ENCODE assay signal across 10 cellular contexts in genomic region chr9:64773491-64773931, GRCh38.
DNase-seq lines count a peak whose midpoint lies in the region; ATAC-seq lines count a peak whose summit lies in the region.
"Had no signal": no experiment of that assay in that cellular context is flagged by ENCODE, and none has a peak within 500 bp of the region (broad histone marks: within the 10 kb centered on the region; RNA-seq: fewer than 3 reads in every experiment).

No MANE protein-coding gene starts in this region.

- H3K36me3 Mint-ChIP-seq in activated CD8-positive, alpha-beta memory T cell treated with anti-CD3 and anti-CD28 coated beads, Interleukin-2, amount 10 ng/mL, durations not matched to agents 7 days and 5 days: no peaks in the 10 kb centered on the region
- H3K36me3 Mint-ChIP-seq in activated T-helper 2 cell treated with anti-CD3 and anti-CD28 coated beads, Interferon-gamma antibody, Interleukin-2, Interleukin-4, amounts not matched to agents 10 μg/mL and 5 μg/mL and 100 μg/mL, durations not matched to agents 14 hours and 24 hours and 36 hours (ENCODE audit: low read depth): no peaks in the 10 kb centered on the region

- peak; percentile 55 for DNase-seq in activated CD8-positive, alpha-beta memory T cell treated with anti-CD3 and anti-CD28 coated beads for 24 hours
- DNase-seq in activated CD8-positive, alpha-beta memory T cell treated with anti-CD3 and anti-CD28 coated beads, Interleukin-2, amount 10 ng/mL, durations not matched to agents 7 days and 5 days: no peak
- DNase-seq in adipocyte (ENCODE audit: low read depth): peak; percentile 2
- DNase-seq in iPS-NIHi7 (ENCODE audit: extremely low spot score): peak; percentile 7
- no peak for DNase-seq in DMS79 treated with DMSO at 0.1 percent for 48 hours (lab: John Stamatoyannopoulos, UW)
- DNase-seq in activated T-helper 2 cell treated with anti-CD3 and anti-CD28 coated beads, Interferon-gamma antibody, Interleukin-2, Interleukin-4, amounts not matched to agents 10 μg/mL and 5 μg/mL and 100 μg/mL, durations not matched to agents 14 hours and 24 hours and 36 hours (ENCODE audit: low spot score): no peak
- DNase-seq in GM19240 (ENCODE audit: insufficient read length, low spot score): no peak
- DNase-seq: PC-3 had no signal

- CTCF ChIA-PET in activated CD8-positive, alpha-beta memory T cell treated with anti-CD3 and anti-CD28 coated beads, Interleukin-2, amount 10 ng/mL, durations not matched to agents 7 days and 5 days (lab: Charles Lee): no interaction called here

- H3K4me3 ChIP-seq in adipocyte (ENCODE audit: low read length) (no peak overlapping the region), thymus (ENCODE audit: low read length) (peak overlapping the region; percentile 21)

- H3K4me1 ChIP-seq in adipocyte (ENCODE audit: control insufficient read depth, insufficient read depth, low read length): no peaks in the 10 kb centered on the region
- no peaks in the 10 kb centered on the region for H3K4me1 ChIP-seq in thymus (ENCODE audit: control insufficient read depth, insufficient read depth, low read length)

- H3K9ac ChIP-seq in adipocyte (ENCODE audit: low read length): no peak overlapping the region

- H3K9me3 Mint-ChIP-seq in activated CD8-positive, alpha-beta memory T cell treated with anti-CD3 and anti-CD28 coated beads, Interleukin-2, amount 10 ng/mL, durations not matched to agents 7 days and 5 days (ENCODE audit: low read depth): no peaks in the 10 kb centered on the region
- no peaks in the 10 kb centered on the region for H3K9me3 Mint-ChIP-seq in activated T-helper 2 cell treated with anti-CD3 and anti-CD28 coated beads, Interferon-gamma antibody, Interleukin-2, Interleukin-4, amounts not matched to agents 10 μg/mL and 5 μg/mL and 100 μg/mL, durations not matched to agents 14 hours and 24 hours and 36 hours
- H3K9me3 Mint-ChIP-seq: activated T-helper 17 cell treated with anti-CD3 and anti-CD28 coated beads, Interleukin-2, amount 50 U/mL, for 72 hours had no signal

- H3K27me3 ChIP-seq in adipocyte (replicated peaks; ENCODE audit: control insufficient read depth, insufficient read depth, low read length) (no peaks in the 10 kb centered on the region), thymus (ENCODE audit: control insufficient read depth, insufficient read depth) (no peaks in the 10 kb centered on the region)

- H3K27me3 Mint-ChIP-seq in activated CD8-positive, alpha-beta memory T cell treated with anti-CD3 and anti-CD28 coated beads, Interleukin-2, amount 10 ng/mL, durations not matched to agents 7 days and 5 days: peaks cover 9% of the 10 kb centered on the region
- peaks cover 4% of the 10 kb centered on the region for H3K27me3 Mint-ChIP-seq in activated T-helper 2 cell treated with anti-CD3 and anti-CD28 coated beads, Interferon-gamma antibody, Interleukin-2, Interleukin-4, amounts not matched to agents 10 μg/mL and 5 μg/mL and 100 μg/mL, durations not matched to agents 14 hours and 24 hours and 36 hours (ENCODE audit: low read depth)

- 2% methylated on average over 52 of the region's 59 CpGs for WGBS in thymus

- H3K27ac ChIP-seq in thymus (ENCODE audit: low read depth): no peak overlapping the region

- intact Hi-C loops in activated T-helper 2 cell treated with anti-CD3 and anti-CD28 coated beads, Interferon-gamma antibody, Interleukin-2, Interleukin-4, amounts not matched to agents 10 μg/mL and 5 μg/mL and 100 μg/mL, durations not matched to agents 14 hours and 24 hours and 36 hours (cut with micrococcal nuclease): no loop called here

- H3K9me3 ChIP-seq in adipocyte (ENCODE audit: control insufficient read depth, low read length) (no peaks in the 10 kb centered on the region), thymus (ENCODE audit: control insufficient read depth) (no peaks in the 10 kb centered on the region)

- H3K27ac Mint-ChIP-seq in activated CD8-positive, alpha-beta memory T cell treated with anti-CD3 and anti-CD28 coated beads, Interleukin-2, amount 10 ng/mL, durations not matched to agents 7 days and 5 days: no peak overlapping the region
- no peak overlapping the region for H3K27ac Mint-ChIP-seq in activated T-helper 2 cell treated with anti-CD3 and anti-CD28 coated beads, Interferon-gamma antibody, Interleukin-2, Interleukin-4, amounts not matched to agents 10 μg/mL and 5 μg/mL and 100 μg/mL, durations not matched to agents 14 hours and 24 hours and 36 hours
- H3K27ac Mint-ChIP-seq: activated T-helper 17 cell treated with anti-CD3 and anti-CD28 coated beads, Interleukin-2, amount 50 U/mL, for 72 hours had no signal

- no peak overlapping the region for H3K4me3 Mint-ChIP-seq in activated CD8-positive, alpha-beta memory T cell treated with anti-CD3 and anti-CD28 coated beads, Interleukin-2, amount 10 ng/mL, durations not matched to agents 7 days and 5 days
- H3K4me3 Mint-ChIP-seq in activated T-helper 2 cell treated with anti-CD3 and anti-CD28 coated beads, Interferon-gamma antibody, Interleukin-2, Interleukin-4, amounts not matched to agents 10 μg/mL and 5 μg/mL and 100 μg/mL, durations not matched to agents 14 hours and 24 hours and 36 hours (ENCODE audit: low read depth): no peak overlapping the region
- H3K4me3 Mint-ChIP-seq: activated T-helper 17 cell treated with anti-CD3 and anti-CD28 coated beads, Interleukin-2, amount 50 U/mL, for 72 hours had no signal

- no peak for ATAC-seq in activated CD8-positive, alpha-beta memory T cell treated with anti-CD3 and anti-CD28 coated beads, Interleukin-2, amount 10 ng/mL, durations not matched to agents 7 days and 5 days
- ATAC-seq: activated T-helper 17 cell treated with anti-CD3 and anti-CD28 coated beads, Interleukin-2, amount 50 U/mL, for 72 hours; PC-3 had no signal

- no peaks in the 10 kb centered on the region for H3K4me1 Mint-ChIP-seq in activated CD8-positive, alpha-beta memory T cell treated with anti-CD3 and anti-CD28 coated beads, Interleukin-2, amount 10 ng/mL, durations not matched to agents 7 days and 5 days
- peaks cover 2% of the 10 kb centered on the region for H3K4me1 Mint-ChIP-seq in activated T-helper 2 cell treated with anti-CD3 and anti-CD28 coated beads, Interferon-gamma antibody, Interleukin-2, Interleukin-4, amounts not matched to agents 10 μg/mL and 5 μg/mL and 100 μg/mL, durations not matched to agents 14 hours and 24 hours and 36 hours (ENCODE audit: low read depth)
- H3K4me1 Mint-ChIP-seq: activated T-helper 17 cell treated with anti-CD3 and anti-CD28 coated beads, Interleukin-2, amount 50 U/mL, for 72 hours had no signal

- H3K36me3 ChIP-seq in adipocyte (ENCODE audit: control insufficient read depth, insufficient read depth, low read length, severe bottlenecking) (no peaks in the 10 kb centered on the region), thymus (ENCODE audit: control insufficient read depth, insufficient read depth) (no peaks in the 10 kb centered on the region)

Comparison
In these comparisons a context has a peak if more than half of its experiments do, and no peak if none do; other contexts are left out.
1. DNase-seq: peak in activated CD8-positive, alpha-beta memory T cell treated with anti-CD3 and anti-CD28 coated beads for 24 hours (single experiment), adipocyte (single experiment) and iPS-NIHi7 (single experiment); none in activated CD8-positive, alpha-beta memory T cell treated with anti-CD3 and anti-CD28 coated beads, Interleukin-2, amount 10 ng/mL, durations not matched to agents 7 days and 5 days (single experiment), DMS79 treated with DMSO at 0.1 percent for 48 hours (single experiment), activated T-helper 2 cell treated with anti-CD3 and anti-CD28 coated beads, Interferon-gamma antibody, Interleukin-2, Interleukin-4, amounts not matched to agents 10 μg/mL and 5 μg/mL and 100 μg/mL, durations not matched to agents 14 hours and 24 hours and 36 hours (single experiment) and GM19240 (single experiment).